Comparison of ENCODE assay signal across 8 cellular contexts in genomic region chr1:178768423-178768822, GRCh38. TPM values are rescaled to one million over a fixed set of nuclear protein-coding genes. Genes with fewer than 3 reads are reported as not detected.
A peak's percentile ranks its signal among the peaks of the same experiment; 100 is the strongest.
DNase-seq lines count a peak whose midpoint lies in the region; ATAC-seq, FAIRE-seq and TF ChIP-seq lines count a peak whose summit lies in the region.

No MANE protein-coding gene starts in this region.

- H3K9me3 Mint-ChIP-seq in Caco-2 (ENCODE audit: unreplicated experiment) = peaks cover 40% of the 10 kb centered on the region

- TF ChIP-seq POLR2A in H54 (IDR thresholded peaks at IDR 0.05; ENCODE audit: low read depth, low read length) = no peak

- peak; percentile 25 to 68 for TF ChIP-seq CTCF in Caco-2 (IDR thresholded peaks at IDR 0.05; ENCODE audit: insufficient read depth in 1 of 2, low read depth in 1 of 2, low read length in 1 of 2, severe bottlenecking in 1 of 2, unreplicated experiment in 1 of 2)
- peak; percentile 71 for TF ChIP-seq CTCF in bronchial epithelial cell (IDR thresholded peaks at IDR 0.05; ENCODE audit: insufficient read depth, low read length, severe bottlenecking)
- TF ChIP-seq CTCF in lower lobe of right lung (IDR thresholded peaks at IDR 0.05) = peak; percentile 76

- H3K27me3 Mint-ChIP-seq in Caco-2 (ENCODE audit: insufficient read depth, unreplicated experiment) = no peaks in the 10 kb centered on the region

- CTCF ChIA-PET in Caco-2 (lab: Charles Lee) = interaction anchor here (0.6 to 1.4 kb wide), 3 partner anchors 16 to 235 kb away, joined by 3 read pairs; no protein-coding TSS in a partner anchor

- H3K4me3 ChIP-seq in Caco-2 (ENCODE audit: low read depth, low read length) (no peak overlapping the region), NT2/D1 (ENCODE audit: insufficient read length, low read depth) (no peak overlapping the region), bronchial epithelial cell (ENCODE audit: low read depth, low read length) (no peak overlapping the region), lower lobe of right lung (no peak overlapping the region)

- FAIRE-seq in bronchial epithelial cell (lab: Jason Lieb, UNC) (no peak), H54 (lab: Jason Lieb, UNC) (no peak)

- intact Hi-C loops in Caco-2 (cut with micrococcal nuclease; ENCODE audit: unreplicated experiment) = no loop called here
- intact Hi-C loops in lower lobe of right lung (cut with DNase I) = no loop called here

- ATAC-seq in GM21529 (IDR thresholded peaks at IDR 0.05; ENCODE audit: unreplicated experiment) = peak; percentile 58
- ATAC-seq in lower lobe of right lung = peak; percentile 59 to 63
- no peak for ATAC-seq in GM21423 (IDR thresholded peaks at IDR 0.05; ENCODE audit: unreplicated experiment)

- H3K4me1 ChIP-seq in Caco-2 (no peaks in the 10 kb centered on the region), NT2/D1 (ENCODE audit: insufficient read depth, insufficient read length) (no peaks in the 10 kb centered on the region), lower lobe of right lung (no peaks in the 10 kb centered on the region)

- H3K36me3 Mint-ChIP-seq in Caco-2 (ENCODE audit: insufficient read depth, unreplicated experiment) = peaks cover 35% of the 10 kb centered on the region

- BruUV-seq in Caco-2 (replicated peaks; lab: Mats Ljungman, UMichigan) = no TSS peak

- DNase-seq in Caco-2 = no peak
- peak; percentile 49 for DNase-seq in NT2/D1 (ENCODE audit: low read depth, low spot score)
- peak; percentile 25 for DNase-seq in bronchial epithelial cell (ENCODE audit: low read depth)
- DNase-seq in lower lobe of right lung = no peak
- DNase-seq in H54 (ENCODE audit: insufficient read length, low spot score) = no peak
- DNase-seq in NK-92 treated with Interleukin-12 subunit alpha and Interleukin-12 subunit beta, amount 100 ng/mL, for 24 hours (lab: John Stamatoyannopoulos, UW) = no peak

- H3K36me3 ChIP-seq in Caco-2 (ENCODE audit: control insufficient read depth, insufficient read depth, low read length) (peaks cover 5% of the 10 kb centered on the region), NT2/D1 (ENCODE audit: insufficient read depth, insufficient read length, low read length) (peaks cover 9% of the 10 kb centered on the region), bronchial epithelial cell (ENCODE audit: control insufficient read depth, insufficient read depth, low read length) (no peaks in the 10 kb centered on the region), lower lobe of right lung (no peaks in the 10 kb centered on the region)

- POLR2A ChIA-PET in Caco-2 (lab: Charles Lee) = no interaction called here

- no peak overlapping the region for H3K27ac ChIP-seq in lower lobe of right lung

- no peaks in the 10 kb centered on the region for H3K4me1 Mint-ChIP-seq in Caco-2 (ENCODE audit: low read depth, unreplicated experiment)

- no peak overlapping the region for H3K9ac ChIP-seq in NT2/D1 (ENCODE audit: insufficient read length, low read depth)

- H3K4me3 Mint-ChIP-seq in Caco-2 (ENCODE audit: unreplicated experiment) = no peak overlapping the region

- no peak overlapping the region for H3K27ac Mint-ChIP-seq in Caco-2 (ENCODE audit: unreplicated experiment)

- H3K27me3 ChIP-seq in Caco-2 (replicated peaks; ENCODE audit: control insufficient read depth, insufficient read depth, low read length) (no peaks in the 10 kb centered on the region), NT2/D1 (ENCODE audit: insufficient read depth, insufficient read length) (no peaks in the 10 kb centered on the region), bronchial epithelial cell (ENCODE audit: control insufficient read depth, insufficient read depth, low read length) (no peaks in the 10 kb centered on the region), lower lobe of right lung (ENCODE audit: low read depth) (no peaks in the 10 kb centered on the region)

- H3K9me3 ChIP-seq in Caco-2 (peaks cover 30% of the 10 kb centered on the region), NT2/D1 (ENCODE audit: insufficient read depth, low read length) (peaks cover 53% of the 10 kb centered on the region), lower lobe of right lung (peaks cover 24% of the 10 kb centered on the region)

RNA-seq across cellular contexts. Expression of gene RALGPS2, which starts 43.4 kb away (rescaled TPM):
- total RNA-seq in Caco-2 (2022) (26.1 and 38.6 TPM in 2 replicates), bronchial epithelial cell (15.0 and 21.8 TPM in 2 replicates), lower lobe of right lung (7.5 TPM)

Comparison
In these comparisons a context has a peak if more than half of its experiments do, and no peak if none do; other contexts are left out.
1. DNase-seq: peak in NT2/D1 (single experiment) and bronchial epithelial cell (single experiment); none in Caco-2 (0 of 2), lower lobe of right lung (single experiment), H54 (single experiment) and NK-92 treated with Interleukin-12 subunit alpha and Interleukin-12 subunit beta, amount 100 ng/mL, for 24 hours (single experiment).
2. Peak in every context shown above with its lines, with median percentiles within 50 percentile points of each other: CTCF ChIP-seq.